ENCODE assay signal across 12 cellular contexts in genomic region chr16:27779719-27780161, GRCh38.
DNase-seq lines count a peak whose midpoint lies in the region; FAIRE-seq and TF ChIP-seq lines count a peak whose summit lies in the region.
"Had no signal": no experiment of that assay in that cellular context is flagged by ENCODE, and none has a peak within 500 bp of the region (broad histone marks: within the 10 kb centered on the region; RNA-seq: fewer than 3 reads in every experiment).

No MANE protein-coding gene starts in this region.

- H3K79me2 ChIP-seq in OCI-LY7 (ENCODE audit: insufficient read depth, low read depth, low read length): no peaks in the 10 kb centered on the region

- H3K36me3 ChIP-seq in OCI-LY7 (ENCODE audit: insufficient read depth, low read length): no peaks in the 10 kb centered on the region

- CTCF ChIA-PET in OCI-LY7 (lab: Charles Lee; ENCODE audit: unreplicated experiment): interaction anchor here (0.6 to 0.7 kb wide), 2 partner anchors 10 to 272 kb away, joined by 3 to 6 read pairs; no protein-coding TSS in a partner anchor

- no peak for FAIRE-seq in RCC 7860 (lab: Jason Lieb, UNC)
- FAIRE-seq: GM18507 had no signal

- no peak overlapping the region for H3K4me3 ChIP-seq in OCI-LY7 (ENCODE audit: low read depth, low read length, poor library complexity, severe bottlenecking)
- H3K4me3 ChIP-seq in fibroblast of the aortic adventitia (ENCODE audit: low read depth, low read length): no peak overlapping the region

- peaks cover 0 to 5% (median 3%) of the 10 kb centered on the region in 3 donors for H3K27me3 Mint-ChIP-seq in CD14-positive monocyte (ENCODE audit: low read depth in 3 of 3)

- H2AFZ ChIP-seq in OCI-LY7 (ENCODE audit: low read length): no peak overlapping the region

- TF ChIP-seq CTCF in OCI-LY7 (conservative IDR thresholded peaks at IDR 0.05; ENCODE audit: low read length) (peak; percentile 72), fibroblast of the aortic adventitia (IDR thresholded peaks at IDR 0.05; ENCODE audit: insufficient read depth, low read length) (peak; percentile 74), CD14-positive monocyte (IDR thresholded peaks at IDR 0.05) (no peak)

- no peak overlapping the region for H3K4me2 ChIP-seq in OCI-LY7 (ENCODE audit: low read length)

- H4K20me1 ChIP-seq in OCI-LY7 (ENCODE audit: insufficient read depth, low read length): no peaks in the 10 kb centered on the region

- no peak overlapping the region for H3K27ac Mint-ChIP-seq in CD14-positive monocyte
- H3K27ac Mint-ChIP-seq: stimulated activated effector memory CD8-positive, alpha-beta T cell treated with anti-CD3 and anti-CD28 coated beads, Interleukin-12 subunit alpha, Interleukin-12 subunit beta, amount 100 ng/mL, for 72 hours had no signal

- no TSS peak for BruUV-seq in OCI-LY7 (replicated peaks; lab: Mats Ljungman, UMichigan)

- H3K4me1 ChIP-seq in OCI-LY7 (ENCODE audit: insufficient read depth, low read length, poor library complexity, severe bottlenecking): no peaks in the 10 kb centered on the region

- no peaks in the 10 kb centered on the region for H3K4me1 Mint-ChIP-seq in CD14-positive monocyte
- H3K4me1 Mint-ChIP-seq: stimulated activated effector memory CD8-positive, alpha-beta T cell treated with anti-CD3 and anti-CD28 coated beads, Interleukin-12 subunit alpha, Interleukin-12 subunit beta, amount 100 ng/mL, for 72 hours had no signal

- no peak overlapping the region for H3K4me3 Mint-ChIP-seq in CD14-positive monocyte
- H3K4me3 Mint-ChIP-seq: stimulated activated effector memory CD8-positive, alpha-beta T cell treated with anti-CD3 and anti-CD28 coated beads, Interleukin-12 subunit alpha, Interleukin-12 subunit beta, amount 100 ng/mL, for 72 hours had no signal

- no peaks in the 10 kb centered on the region for H3K9me3 Mint-ChIP-seq in CD14-positive monocyte
- H3K9me3 Mint-ChIP-seq: stimulated activated effector memory CD8-positive, alpha-beta T cell treated with anti-CD3 and anti-CD28 coated beads, Interleukin-12 subunit alpha, Interleukin-12 subunit beta, amount 100 ng/mL, for 72 hours had no signal

- DNase-seq in GM03348 (ENCODE audit: low spot score) (peak; percentile 88), OCI-LY7 (ENCODE audit: low spot score) (peak; percentile 29), fibroblast of the aortic adventitia (ENCODE audit: low read depth) (peak; percentile 60), pons (ENCODE audit: low spot score) (peak; percentile 70), CD14-positive monocyte (ENCODE audit: low spot score) (no peak), RCC 7860 (ENCODE audit: low spot score) (no peak), cerebellar nuclear complex (lab: John Stamatoyannopoulos, UW) (no peak)
- DNase-seq in activated T-cell treated with anti-CD3 and anti-CD28 coated beads, Interleukin-2, amount 50 U/mL, for 48 hours: no peak
- DNase-seq: activated T-cell treated with anti-CD3 and anti-CD28 coated beads, Interleukin-2, amount 50 U/mL, for 1 hour; KG1 had no signal

- POLR2A ChIA-PET in OCI-LY7 (lab: Charles Lee): no interaction called here

- H3K36me3 Mint-ChIP-seq in CD14-positive monocyte: peaks cover 4 to 14% of the 10 kb centered on the region in 2 donors
- H3K36me3 Mint-ChIP-seq: stimulated activated effector memory CD8-positive, alpha-beta T cell treated with anti-CD3 and anti-CD28 coated beads, Interleukin-12 subunit alpha, Interleukin-12 subunit beta, amount 100 ng/mL, for 72 hours had no signal

- intact Hi-C loops in OCI-LY7 (cut with micrococcal nuclease; ENCODE audit: unreplicated experiment): no loop called here
- intact Hi-C loops in CD14-positive monocyte (cut with micrococcal nuclease): no loop called here

- no peaks in the 10 kb centered on the region for H3K9me2 ChIP-seq in OCI-LY7 (ENCODE audit: insufficient read depth, low read length)

- H3K27ac ChIP-seq in OCI-LY7 (ENCODE audit: low read depth, low read length, poor library complexity, severe bottlenecking): no peak overlapping the region

- no peaks in the 10 kb centered on the region for H3K9me3 ChIP-seq in OCI-LY7 (ENCODE audit: low read length)

Comparison
In these comparisons a context has a peak if more than half of its experiments do, and no peak if none do; other contexts are left out.
1. DNase-seq: peak in GM03348 (single experiment), OCI-LY7 (single experiment), fibroblast of the aortic adventitia (single experiment) and pons (single experiment); none in CD14-positive monocyte (single experiment), activated T-cell treated with anti-CD3 and anti-CD28 coated beads, Interleukin-2, amount 50 U/mL, for 48 hours (0 of 2), RCC 7860 (single experiment) and cerebellar nuclear complex (0 of 2).